1 cellular context compared by ENCODE assay signal in genomic region chr6:21263531-21264287, GRCh38.
TF ChIP-seq lines count a peak whose summit lies in the region.

No MANE protein-coding gene starts in this region.

TF ChIP-seq in K562, 482 proteins besides CTCF, POLR2A, EP300 and RAD21 (continued from another document and continues in another):
- TF ChIP-seq HOMEZ (CRISPR knock-in tag; IDR thresholded peaks at IDR 0.05) (no peak), ZNF347 (CRISPR knock-in tag; IDR thresholded peaks at IDR 0.05; ENCODE audit: low read depth) (no peak), ZNF449 (CRISPR knock-in tag; IDR thresholded peaks at IDR 0.05) (no peak), PBX2 (CRISPR knock-in tag; IDR thresholded peaks at IDR 0.05; ENCODE audit: low read depth) (no peak), PBX2 (tag; conservative IDR thresholded peaks at IDR 0.05; ENCODE audit: low read depth) (no peak), POLR2AphosphoS2 (IDR thresholded peaks at IDR 0.05; ENCODE audit: low read length) (no peak), KDM5B (IDR thresholded peaks at IDR 0.05; ENCODE audit: insufficient replicate concordance, low read depth, low read length) (no peak), MITF (IDR thresholded peaks at IDR 0.05) (no peak), ZNF778 (CRISPR knock-in tag; IDR thresholded peaks at IDR 0.05) (no peak), POLR2H (tag; IDR thresholded peaks at IDR 0.05; ENCODE audit: low read depth) (0 out of 2 replicates have a peak, but pooled peaks have one; percentile 63), ZNF212 (CRISPR knock-in tag; IDR thresholded peaks at IDR 0.05) (no peak), MEF2D (tag; conservative IDR thresholded peaks at IDR 0.05; ENCODE audit: low read depth) (peak; percentile 62; the same call in 1 of the 2 replicates), ZNF76 (CRISPR knock-in tag; IDR thresholded peaks at IDR 0.05; ENCODE audit: borderline replicate concordance) (no peak), RUNX1 (IDR thresholded peaks at IDR 0.05; ENCODE audit: low read depth) (no peak), ZNF436 (CRISPR knock-in tag; IDR thresholded peaks at IDR 0.05) (no peak), RFX1 (IDR thresholded peaks at IDR 0.05) (no peak), ILK (tag; IDR thresholded peaks at IDR 0.05; ENCODE audit: borderline replicate concordance, low read depth) (no peak), GTF2E2 (tag; IDR thresholded peaks at IDR 0.05) (peak; percentile 47; the same call in 1 of the 2 replicates), ZNF174 (CRISPR knock-in tag; IDR thresholded peaks at IDR 0.05) (no peak), BRD9 (IDR thresholded peaks at IDR 0.05; ENCODE audit: low read depth, partially characterized antibody) (peak; percentile 24), HDAC3 (IDR thresholded peaks at IDR 0.05; ENCODE audit: borderline replicate concordance, partially characterized antibody) (no peak), ATF1 (CRISPR knock-in tag; IDR thresholded peaks at IDR 0.05) (no peak), ATF1 (tag; IDR thresholded peaks at IDR 0.05) (peak; percentile 74), ZNF584 (CRISPR knock-in tag; IDR thresholded peaks at IDR 0.05; ENCODE audit: low read depth) (peak; percentile 90), KDM4B (IDR thresholded peaks at IDR 0.05; ENCODE audit: borderline replicate concordance in 2 of 2, low read depth in 1 of 2) (peak in 1 of 2 experiments; percentile 57; a peak in 1 of 4 replicates), SIN3B (IDR thresholded peaks at IDR 0.05; ENCODE audit: low read depth) (no peak), DPF2 (IDR thresholded peaks at IDR 0.05) (peak; percentile 66), CSDE1 (IDR thresholded peaks at IDR 0.05) (no peak), SRSF1 (IDR thresholded peaks at IDR 0.05; ENCODE audit: low read depth, low read length) (no peak), ESRRB (CRISPR knock-in tag; IDR thresholded peaks at IDR 0.05; ENCODE audit: borderline replicate concordance) (no peak), SMARCA4 (IDR thresholded peaks at IDR 0.05) (peak; percentile 48; the same call in 1 of the 2 replicates), IFI16 (CRISPR knock-in tag; IDR thresholded peaks at IDR 0.05) (no peak), ZNF583 (CRISPR knock-in tag; IDR thresholded peaks at IDR 0.05) (peak; percentile 79; the same call in 1 of the 2 replicates), MNT (conservative IDR thresholded peaks at IDR 0.05) (no peak), ZC3H11A (IDR thresholded peaks at IDR 0.05; ENCODE audit: low read depth, low read length) (no peak), ZNF175 (CRISPR knock-in tag; IDR thresholded peaks at IDR 0.05; ENCODE audit: low read depth) (peak; percentile 84), PHTF2 (CRISPR knock-in tag; IDR thresholded peaks at IDR 0.05) (no peak), HDAC1 (IDR thresholded peaks at IDR 0.05) (no peak), BCL6 (CRISPR knock-in tag; IDR thresholded peaks at IDR 0.05) (peak; percentile 36; the same call in 1 of the 2 replicates)
- TF ChIP-seq, protein P1, sequence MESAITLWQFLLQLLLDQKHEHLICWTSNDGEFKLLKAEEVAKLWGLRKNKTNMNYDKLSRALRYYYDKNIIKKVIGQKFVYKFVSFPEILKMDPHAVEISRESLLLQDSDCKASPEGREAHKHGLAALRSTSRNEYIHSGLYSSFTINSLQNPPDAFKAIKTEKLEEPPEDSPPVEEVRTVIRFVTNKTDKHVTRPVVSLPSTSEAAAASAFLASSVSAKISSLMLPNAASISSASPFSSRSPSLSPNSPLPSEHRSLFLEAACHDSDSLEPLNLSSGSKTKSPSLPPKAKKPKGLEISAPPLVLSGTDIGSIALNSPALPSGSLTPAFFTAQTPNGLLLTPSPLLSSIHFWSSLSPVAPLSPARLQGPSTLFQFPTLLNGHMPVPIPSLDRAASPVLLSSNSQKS (CRISPR knock-in tag; IDR thresholded peaks at IDR 0.05) = no peak
- TF ChIP-seq, protein P2, sequence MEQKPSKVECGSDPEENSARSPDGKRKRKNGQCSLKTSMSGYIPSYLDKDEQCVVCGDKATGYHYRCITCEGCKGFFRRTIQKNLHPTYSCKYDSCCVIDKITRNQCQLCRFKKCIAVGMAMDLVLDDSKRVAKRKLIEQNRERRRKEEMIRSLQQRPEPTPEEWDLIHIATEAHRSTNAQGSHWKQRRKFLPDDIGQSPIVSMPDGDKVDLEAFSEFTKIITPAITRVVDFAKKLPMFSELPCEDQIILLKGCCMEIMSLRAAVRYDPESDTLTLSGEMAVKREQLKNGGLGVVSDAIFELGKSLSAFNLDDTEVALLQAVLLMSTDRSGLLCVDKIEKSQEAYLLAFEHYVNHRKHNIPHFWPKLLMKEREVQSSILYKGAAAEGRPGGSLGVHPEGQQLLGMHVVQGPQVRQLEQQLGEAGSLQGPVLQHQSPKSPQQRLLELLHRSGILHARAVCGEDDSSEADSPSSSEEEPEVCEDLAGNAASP (IDR thresholded peaks at IDR 0.05) = no peak
- TF ChIP-seq, protein P3, sequence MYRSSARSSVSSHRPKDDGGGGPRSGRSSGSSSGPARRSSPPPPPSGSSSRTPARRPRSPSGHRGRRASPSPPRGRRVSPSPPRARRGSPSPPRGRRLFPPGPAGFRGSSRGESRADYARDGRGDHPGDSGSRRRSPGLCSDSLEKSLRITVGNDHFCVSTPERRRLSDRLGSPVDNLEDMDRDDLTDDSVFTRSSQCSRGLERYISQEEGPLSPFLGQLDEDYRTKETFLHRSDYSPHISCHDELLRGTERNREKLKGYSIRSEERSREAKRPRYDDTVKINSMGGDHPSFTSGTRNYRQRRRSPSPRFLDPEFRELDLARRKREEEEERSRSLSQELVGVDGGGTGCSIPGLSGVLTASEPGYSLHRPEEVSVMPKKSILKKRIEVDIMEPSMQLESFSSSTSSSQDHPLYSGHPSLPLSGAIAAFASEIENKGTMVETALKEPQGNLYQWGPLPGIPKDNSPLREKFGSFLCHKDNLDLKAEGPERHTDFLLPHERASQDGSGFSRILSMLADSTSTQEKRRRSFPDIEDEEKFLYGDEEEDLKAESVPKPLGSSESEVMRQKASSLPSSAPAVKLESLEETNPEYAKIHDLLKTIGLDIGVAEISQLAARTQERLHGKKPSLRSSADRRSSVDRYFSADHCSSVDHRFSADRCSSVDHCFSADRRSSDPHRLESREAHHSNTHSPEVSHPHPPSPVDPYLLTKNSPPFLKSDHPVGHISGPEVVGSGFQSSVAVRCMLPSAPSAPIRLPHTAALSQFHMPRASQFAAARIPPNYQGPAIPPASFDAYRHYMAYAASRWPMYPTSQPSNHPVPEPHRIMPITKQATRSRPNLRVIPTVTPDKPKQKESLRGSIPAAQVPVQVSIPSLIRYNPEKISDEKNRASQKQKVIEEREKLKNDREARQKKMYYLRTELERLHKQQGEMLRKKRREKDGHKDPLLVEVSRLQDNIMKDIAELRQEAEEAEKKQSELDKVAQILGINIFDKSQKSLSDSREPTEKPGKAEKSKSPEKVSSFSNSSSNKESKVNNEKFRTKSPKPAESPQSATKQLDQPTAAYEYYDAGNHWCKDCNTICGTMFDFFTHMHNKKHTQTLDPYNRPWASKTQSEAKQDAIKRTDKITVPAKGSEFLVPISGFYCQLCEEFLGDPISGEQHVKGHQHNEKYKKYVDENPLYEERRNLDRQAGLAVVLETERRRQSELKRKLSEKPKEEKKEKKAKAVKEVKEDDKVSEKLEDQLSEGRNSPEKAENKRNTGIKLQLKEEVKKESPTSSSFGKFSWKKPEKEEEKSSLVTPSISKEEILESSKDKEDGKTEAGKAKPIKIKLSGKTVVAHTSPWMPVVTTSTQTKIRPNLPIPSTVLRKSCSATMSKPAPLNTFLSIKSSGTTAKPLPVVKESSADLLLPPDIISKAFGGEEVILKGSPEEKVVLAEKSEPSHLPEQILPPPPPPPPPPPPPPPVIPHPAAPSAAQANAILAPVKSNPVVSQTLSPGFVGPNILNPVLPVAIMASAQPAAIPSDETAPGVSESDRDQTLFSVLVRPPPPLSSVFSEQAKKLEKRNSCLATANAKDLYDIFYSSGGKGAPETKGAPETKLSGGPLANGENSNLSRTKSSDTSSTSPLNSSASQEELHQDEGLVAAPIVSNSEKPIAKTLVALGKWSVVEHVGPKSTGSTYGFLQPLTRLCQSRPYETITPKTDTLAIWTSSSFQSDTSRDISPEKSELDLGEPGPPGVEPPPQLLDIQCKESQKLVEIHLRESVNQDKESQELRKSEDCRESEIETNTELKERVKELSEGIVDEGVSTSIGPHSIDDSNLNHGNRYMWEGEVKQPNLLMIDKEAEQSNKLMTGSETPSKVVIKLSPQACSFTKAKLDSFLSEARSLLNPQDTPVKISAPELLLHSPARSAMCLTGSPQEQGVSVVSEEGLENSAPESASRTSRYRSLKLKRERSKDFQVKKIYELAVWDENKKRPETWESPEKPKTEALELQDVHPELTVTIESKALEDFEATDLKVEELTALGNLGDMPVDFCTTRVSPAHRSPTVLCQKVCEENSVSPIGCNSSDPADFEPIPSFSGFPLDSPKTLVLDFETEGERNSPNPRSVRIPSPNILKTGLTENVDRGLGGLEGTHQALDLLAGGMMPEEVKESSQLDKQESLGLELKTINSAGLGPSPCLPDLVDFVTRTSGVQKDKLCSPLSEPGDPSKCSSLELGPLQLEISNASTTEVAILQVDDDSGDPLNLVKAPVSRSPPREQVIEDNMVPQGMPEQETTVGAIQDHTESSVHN (IDR thresholded peaks at IDR 0.05; ENCODE audit: borderline replicate concordance in 1 of 2, low read depth in 1 of 2) = 0 out of 4 replicates have a peak, but pooled peaks of 1 of the 2 experiments have one; percentile 20
- TF ChIP-seq, protein P4, sequence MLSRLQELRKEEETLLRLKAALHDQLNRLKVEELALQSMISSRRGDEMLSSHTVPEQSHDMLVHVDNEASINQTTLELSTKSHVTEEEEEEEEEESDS (CRISPR knock-in tag; IDR thresholded peaks at IDR 0.05) = no peak
- TF ChIP-seq, protein P5, sequence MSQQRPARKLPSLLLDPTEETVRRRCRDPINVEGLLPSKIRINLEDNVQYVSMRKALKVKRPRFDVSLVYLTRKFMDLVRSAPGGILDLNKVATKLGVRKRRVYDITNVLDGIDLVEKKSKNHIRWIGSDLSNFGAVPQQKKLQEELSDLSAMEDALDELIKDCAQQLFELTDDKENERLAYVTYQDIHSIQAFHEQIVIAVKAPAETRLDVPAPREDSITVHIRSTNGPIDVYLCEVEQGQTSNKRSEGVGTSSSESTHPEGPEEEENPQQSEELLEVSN (IDR thresholded peaks at IDR 0.05; ENCODE audit: borderline replicate concordance in 1 of 2, extremely low read depth in 1 of 2, insufficient read depth in 1 of 2, insufficient read length in 1 of 2, low read depth in 1 of 2, low read length in 1 of 2, poor library complexity in 1 of 2, severe bottlenecking in 1 of 2) = no peak
